In the genomic region with DNA sequence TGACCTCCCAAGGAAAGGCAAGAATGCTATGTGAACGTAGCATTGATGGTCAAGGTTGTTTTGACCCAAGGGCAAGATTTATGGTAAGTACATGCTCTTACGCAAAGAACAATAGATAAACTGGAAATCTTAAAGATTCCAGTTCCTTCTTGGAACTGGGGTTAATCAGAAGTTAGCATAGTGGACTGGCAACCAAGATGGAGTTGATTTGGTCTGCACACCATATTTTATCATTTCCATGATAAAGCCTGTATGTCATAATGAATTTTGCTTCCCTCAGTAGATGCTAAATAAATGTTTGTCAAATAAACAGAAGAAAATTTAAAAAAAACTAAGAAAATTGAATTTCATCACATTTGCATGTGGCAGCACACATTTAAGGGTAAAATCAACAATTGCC, we compare ENCODE assay signal across 26 cellular contexts.
"Had no signal": no experiment of that assay in that cellular context is flagged by ENCODE, and none has a peak within 500 bp of the region (broad histone marks: within the 10 kb centered on the region; RNA-seq: fewer than 3 reads in every experiment).

No MANE protein-coding gene starts in this region.

- H3K36me3 ChIP-seq: stomach, suprapubic skin, thoracic aorta, thyroid gland, tibial artery, tibial nerve, transverse colon, upper lobe of left lung, upper lobe of right lung, uterus, vagina had no signal

- H3K4me3 ChIP-seq: stomach, suprapubic skin, testis, thoracic aorta, thyroid gland, tibial artery, tibial nerve, transverse colon, upper lobe of left lung, upper lobe of right lung, uterus, vagina had no signal

- H3K9me3 ChIP-seq: stomach, suprapubic skin, testis, thoracic aorta, thyroid gland, tibial artery, tibial nerve, transverse colon, upper lobe of left lung, upper lobe of right lung, uterus, vagina had no signal

- ATAC-seq: stimulated activated effector memory CD8-positive, alpha-beta T cell treated with anti-CD3 and anti-CD28 coated beads, Interleukin-12 subunit alpha, Interleukin-12 subunit beta, amount 100 ng/mL, for 72 hours; stimulated activated memory B cell treated with anti-CD40 and anti-IgM and Interleukin-4, amounts not matched to agents 10 μg/mL and 1 μg/mL and 100 μg/mL, for 72 hours; stimulated activated naive B cell treated with anti-CD40 and anti-IgM and Interleukin-4, amounts not matched to agents 10 μg/mL and 1 μg/mL and 100 μg/mL, for 72 hours; stimulated activated naive CD8-positive, alpha-beta T cell treated with anti-CD3 and anti-CD28 coated beads, Interleukin-15, amount 100 ng/mL, for 72 hours; stimulated activated naive CD8-positive, alpha-beta T cell treated with anti-CD3 and anti-CD28 coated beads, Interleukin-15, Interleukin-2, amounts not matched to agents 100 U/mL and 50 U/mL, for 24 hours; upper lobe of right lung had no signal

- H3K27me3 ChIP-seq: stomach, suprapubic skin, testis, thyroid gland, tibial artery, tibial nerve, transverse colon, upper lobe of left lung, upper lobe of right lung, uterus, vagina had no signal

- H3K27ac ChIP-seq: stomach, suprapubic skin, testis, thoracic aorta, thyroid gland, tibial artery, tibial nerve, transverse colon, upper lobe of left lung, upper lobe of right lung, uterus, vagina had no signal

- H3K4me1 ChIP-seq: stomach, suprapubic skin, testis, thyroid gland, tibial artery, tibial nerve, upper lobe of left lung, upper lobe of right lung, uterus, vagina had no signal

- DNase-seq: stimulated activated CD4-positive, alpha-beta T cell treated with anti-CD3 and anti-CD28 coated beads, Interleukin-2, amount 100 ng/mL, for 48 hours; stimulated activated CD4-positive, alpha-beta T cell treated with anti-CD3 and anti-CD28 coated beads, Interleukin-4, amount 100 ng/mL, for 1 hour; stimulated activated CD4-positive, alpha-beta T cell treated with anti-CD3 and anti-CD28 coated beads, Interleukin-4, amount 100 ng/mL, for 24 hours; stimulated activated CD4-positive, alpha-beta T cell treated with anti-CD3 and anti-CD28 coated beads, Interleukin-4, amount 100 ng/mL, for 4 hours; stimulated activated CD8-positive, alpha-beta memory T cell treated with anti-CD3 and anti-CD28 coated beads, Interleukin-4, amount 100 ng/mL, for 48 hours; stimulated activated naive B cell treated with anti-CD40 and anti-IgM and Interleukin-4, amounts not matched to agents 10 μg/mL and 1 μg/mL and 100 μg/mL, for 72 hours; stimulated activated naive CD4-positive, alpha-beta T cell; stimulated activated naive CD4-positive, alpha-beta T cell treated with Interleukin-2 at 50 U/mL for 16 hours; stimulated activated naive CD8-positive, alpha-beta T cell treated with anti-CD3 and anti-CD28 coated beads, Interleukin-15, amount 100 ng/mL, for 72 hours; stimulated activated naive CD8-positive, alpha-beta T cell treated with anti-CD3 and anti-CD28 coated beads, Interleukin-15, Interleukin-2, amounts not matched to agents 100 U/mL and 50 U/mL, for 24 hours; stomach; substantia nigra; testis; thyroid gland; tibial artery; transverse colon; trophoblast cell; upper lobe of left lung; upper lobe of right lung; uterus had no signal
